Comparison of ENCODE assay signal across 7 cellular contexts in the genomic region with DNA sequence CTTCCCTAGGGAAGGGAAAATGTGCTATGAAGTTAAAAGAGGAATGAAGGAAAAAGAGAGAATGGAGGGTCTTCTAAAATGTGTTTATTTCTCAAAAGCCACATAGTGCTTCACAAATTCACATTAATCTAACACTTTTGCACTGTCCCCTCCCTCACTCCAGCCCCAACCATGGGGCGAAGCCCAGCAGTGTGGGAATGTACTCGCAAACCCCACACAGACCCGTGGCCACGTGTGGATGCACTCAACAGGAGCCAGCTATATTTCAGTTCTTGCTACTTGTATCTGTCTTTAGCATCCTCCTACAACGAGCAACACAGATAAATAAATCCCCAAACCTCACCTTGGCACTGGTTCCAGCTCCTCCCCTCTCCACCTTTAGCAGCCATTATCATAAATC.
"Had no signal": no experiment of that assay in that cellular context is flagged by ENCODE, and none has a peak within 500 bp of the region (broad histone marks: within the 10 kb centered on the region; RNA-seq: fewer than 3 reads in every experiment).

No MANE protein-coding gene starts in this region.

- H2AFZ ChIP-seq: GM23248 had no signal

- H3K4me3 ChIP-seq: GM23248, K562 had no signal

- H3K4me3 Mint-ChIP-seq: H9 had no signal

- H3K9me3 Mint-ChIP-seq: H9 had no signal

- H3K27ac Mint-ChIP-seq: H9 had no signal

- ATAC-seq: K562 had no signal

- DNase-seq: GM23248, H9, HCEC 1CT, IMR-90 had no signal

- H3K27ac ChIP-seq: GM23248 had no signal

- FAIRE-seq: H1, H54, K562 had no signal

- H3K9ac ChIP-seq: GM23248 had no signal
